32 cellular contexts compared by ENCODE assay signal in the genomic region with DNA sequence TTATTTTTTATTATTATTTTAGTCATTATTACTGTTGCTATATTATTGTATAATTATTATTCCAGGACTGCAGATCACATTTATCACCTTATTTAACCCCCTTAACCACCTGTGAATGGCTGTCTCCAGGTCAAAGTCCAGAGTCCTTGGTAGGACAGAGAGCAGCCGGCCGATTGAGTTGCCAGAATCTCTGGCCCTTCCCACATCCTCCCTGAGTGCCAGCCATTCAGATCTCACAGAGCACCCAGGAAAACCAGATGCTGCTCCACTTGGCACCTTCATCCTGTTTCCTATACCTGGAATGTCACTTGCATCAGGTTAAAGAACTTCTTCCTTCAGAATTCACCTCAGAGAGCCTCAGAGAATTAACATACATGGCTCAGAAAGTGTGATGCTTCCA.
"Had no signal": no experiment of that assay in that cellular context is flagged by ENCODE, and none has a peak within 500 bp of the region (broad histone marks: within the 10 kb centered on the region; RNA-seq: fewer than 3 reads in every experiment).

No MANE protein-coding gene starts in this region.

- H3K4me3 ChIP-seq: ascending aorta, body of pancreas, MG63, SJSA1 had no signal

- H3K27me3 Mint-ChIP-seq: activated B cell treated with CpG ODN at 0.5 μM for 24 hours; activated naive CD8-positive, alpha-beta T cell treated with anti-CD3 and anti-CD28 coated beads, Interleukin-2, amount 50 U/mL, for 24 hours had no signal

- ATAC-seq: activated naive CD4-positive, alpha-beta T cell treated with anti-CD3 and anti-CD28 coated beads, Interleukin-2, amount 50 U/mL, for 72 hours; activated naive CD8-positive, alpha-beta T cell treated with anti-CD3 and anti-CD28 coated beads, Interleukin-2, amount 50 U/mL, for 24 hours; activated T-cell treated with anti-CD3 and anti-CD28 coated beads, Interleukin-2, amount 50 U/mL, for 4 hours; body of pancreas; SK-N-SH treated with all-trans-retinoic acid at 6 μM for 48 hours had no signal

- H3K36me3 ChIP-seq: ascending aorta, MG63, SJSA1 had no signal

- H3K36me3 Mint-ChIP-seq: activated naive CD4-positive, alpha-beta T cell treated with anti-CD3 and anti-CD28 coated beads, Interleukin-2, amount 50 U/mL, for 72 hours had no signal

- DNase-seq: activated B cell treated with CpG ODN at 0.5 μM for 24 hours; activated CD4-positive, alpha-beta T cell treated with anti-CD3 and anti-CD28 coated beads for 1 hour; activated CD4-positive, alpha-beta T cell treated with anti-CD3 and anti-CD28 coated beads, Interleukin-2, amount 10 ng/mL, durations not matched to agents 24 days and 14 days; activated CD4-positive, alpha-beta T cell treated with anti-CD3 and anti-CD28 coated beads, Interleukin-2, amount 50 U/mL, for 48 hours; activated CD8-positive, alpha-beta memory T cell treated with anti-CD3 and anti-CD28 coated beads for 24 hours; activated effector memory CD4-positive, alpha-beta T cell treated with anti-CD3 and anti-CD28 coated beads, Interleukin-2, amount 50 U/mL, for 16 hours; activated naive CD4-positive, alpha-beta T cell treated with Interleukin-2 at 50 U/mL for 16 hours; activated naive CD8-positive, alpha-beta T cell treated with anti-CD3 and anti-CD28 coated beads, Interleukin-2, amount 50 U/mL, for 24 hours; activated T-cell treated with anti-CD3 and anti-CD28 coated beads, Interleukin-2, amount 50 U/mL, for 4 hours; amniotic stem cell; body of pancreas; central memory CD4-positive, alpha-beta T cell; MG63; MV-4-11; NCI-H1092 treated with DMSO at 0.1 percent for 48 hours; NCI-H1417 treated with DMSO at 0.1 percent for 48 hours; NCI-H1694; NCI-H2029; NCI-H2107; NCI-H2171 treated with DMSO at 0.1 percent for 48 hours; NCI-H226; NCI-H510A; NCI-H526 treated with DMSO at 0.1 percent for 48 hours; NK-92 treated with Interleukin-12 subunit alpha and Interleukin-12 subunit beta, amount 100 ng/mL, for 24 hours; OCI-M1; SHP77; SW 1271 had no signal

- H3K4me1 ChIP-seq: ascending aorta, SJSA1 had no signal

- H3K4me1 Mint-ChIP-seq: activated naive CD8-positive, alpha-beta T cell treated with anti-CD3 and anti-CD28 coated beads, Interleukin-2, amount 50 U/mL, for 24 hours had no signal

- H3K9me3 ChIP-seq: ascending aorta, MG63, SJSA1 had no signal

- H3K4me3 Mint-ChIP-seq: activated B cell treated with CpG ODN at 0.5 μM for 24 hours; activated CD4-positive, alpha-beta T cell treated with anti-CD3 and anti-CD28 coated beads, Interleukin-2, amount 10 ng/mL, durations not matched to agents 24 days and 14 days; activated naive CD8-positive, alpha-beta T cell treated with anti-CD3 and anti-CD28 coated beads, Interleukin-2, amount 50 U/mL, for 24 hours; activated T-cell treated with anti-CD3 and anti-CD28 coated beads, Interleukin-2, amount 50 U/mL, for 4 hours; T-helper 1 cell treated with Interleukin-12 subunit alpha and Interleukin-12 subunit beta and Interleukin-4 antibody, amounts not matched to agents 30 μg/mL and 1 μg/mL, for 36 hours had no signal

- H3K27ac ChIP-seq: ascending aorta, body of pancreas, SJSA1 had no signal

- H3K27me3 ChIP-seq: ascending aorta, body of pancreas, MG63, SJSA1 had no signal

- H3K27ac Mint-ChIP-seq: activated B cell treated with CpG ODN at 0.5 μM for 24 hours; activated CD4-positive, alpha-beta T cell treated with anti-CD3 and anti-CD28 coated beads, Interleukin-2, amount 10 ng/mL, durations not matched to agents 24 days and 14 days; activated naive CD4-positive, alpha-beta T cell treated with anti-CD3 and anti-CD28 coated beads, Interleukin-2, amount 50 U/mL, for 72 hours; activated naive CD8-positive, alpha-beta T cell treated with anti-CD3 and anti-CD28 coated beads, Interleukin-2, amount 50 U/mL, for 24 hours; T-helper 1 cell treated with Interleukin-12 subunit alpha and Interleukin-12 subunit beta and Interleukin-4 antibody, amounts not matched to agents 30 μg/mL and 1 μg/mL, for 36 hours had no signal

- H3K9me3 Mint-ChIP-seq: activated B cell treated with CpG ODN at 0.5 μM for 24 hours; activated CD4-positive, alpha-beta T cell treated with anti-CD3 and anti-CD28 coated beads, Interleukin-2, amount 10 ng/mL, durations not matched to agents 24 days and 14 days; activated naive CD8-positive, alpha-beta T cell treated with anti-CD3 and anti-CD28 coated beads, Interleukin-2, amount 50 U/mL, for 24 hours; activated T-cell treated with anti-CD3 and anti-CD28 coated beads, Interleukin-2, amount 50 U/mL, for 4 hours; T-helper 1 cell treated with Interleukin-12 subunit alpha and Interleukin-12 subunit beta and Interleukin-4 antibody, amounts not matched to agents 30 μg/mL and 1 μg/mL, for 36 hours had no signal
